ENCODE assay signal across 1 cellular context in genomic region chr13:105918842-105919741, GRCh38.
TF ChIP-seq lines count a peak whose summit lies in the region.

No MANE protein-coding gene starts in this region.

TF ChIP-seq in SK-N-SH, 30 proteins besides CTCF, POLR2A, EP300 and RAD21 (continued from another document):
- TF ChIP-seq MAX (IDR thresholded peaks at IDR 0.05; ENCODE audit: low read depth) (no peak), USF2 (IDR thresholded peaks at IDR 0.05; ENCODE audit: borderline replicate concordance, low read depth, low read length) (no peak), TAF1 (IDR thresholded peaks at IDR 0.05; ENCODE audit: borderline replicate concordance, low read depth, low read length) (no peak), JUND (IDR thresholded peaks at IDR 0.05) (peak; percentile 77), IRF3 (IDR thresholded peaks at IDR 0.05; ENCODE audit: low read depth, low read length) (no peak), TEAD4 (IDR thresholded peaks at IDR 0.05; ENCODE audit: borderline replicate concordance, insufficient read depth) (no peak), FOXJ3 (CRISPR knock-in tag; IDR thresholded peaks at IDR 0.05) (peak; percentile 79), SIN3A (IDR thresholded peaks at IDR 0.05; ENCODE audit: borderline replicate concordance, low read depth, low read length) (no peak), NRF1 (IDR thresholded peaks at IDR 0.05; ENCODE audit: low read depth, low read length) (no peak), USF1 (IDR thresholded peaks at IDR 0.05; ENCODE audit: borderline replicate concordance, low read depth) (no peak), TCF12 (IDR thresholded peaks at IDR 0.05) (peak; percentile 51), GABPA (IDR thresholded peaks at IDR 0.05; ENCODE audit: low read depth) (peak; percentile 57)
